Comparison of ENCODE assay signal across 13 cellular contexts in the genomic region with DNA sequence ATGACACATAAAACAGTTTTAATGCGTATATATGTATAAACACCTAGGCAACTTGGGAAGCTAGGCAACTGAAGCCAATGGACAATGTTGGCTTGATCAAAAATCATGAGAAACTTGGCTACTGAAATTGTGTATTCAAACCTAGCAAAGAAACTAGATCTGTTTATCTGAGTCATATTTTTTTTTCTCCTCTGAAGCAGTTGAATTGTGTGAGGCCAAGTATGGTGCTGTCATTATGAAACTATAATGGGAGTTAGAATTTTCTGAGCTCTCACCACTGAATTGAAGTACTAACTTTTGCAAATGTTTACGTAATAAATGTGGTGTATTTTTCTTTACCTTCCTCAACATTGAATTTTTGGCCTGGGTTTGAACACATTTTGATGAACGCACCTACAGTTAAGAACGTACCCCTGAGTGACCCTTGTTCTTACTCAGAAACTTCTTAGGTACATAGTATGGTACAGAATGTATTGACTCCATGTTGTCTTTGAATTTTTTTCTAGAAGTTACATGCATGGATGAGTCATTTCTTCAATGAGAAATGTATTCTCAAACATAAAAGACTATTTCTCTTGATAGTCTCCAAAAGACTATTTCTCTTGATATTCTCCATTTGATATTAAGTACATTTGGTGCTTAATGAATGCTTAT. TPM values are rescaled to one million over a fixed set of nuclear protein-coding genes. Genes with fewer than 3 reads are reported as not detected.
DNase-seq lines count a peak whose midpoint lies in the region; ATAC-seq and TF ChIP-seq lines count a peak whose summit lies in the region.
"Had no signal": no experiment of that assay in that cellular context is flagged by ENCODE, and none has a peak within 500 bp of the region (broad histone marks: within the 10 kb centered on the region; RNA-seq: fewer than 3 reads in every experiment).

No MANE protein-coding gene starts in this region.

- H2AFZ ChIP-seq in hepatocyte = no peak overlapping the region

- no peaks in the 10 kb centered on the region for H3K27me3 Mint-ChIP-seq in activated naive CD4-positive, alpha-beta T cell treated with anti-CD3 and anti-CD28 coated beads, Interleukin-2, amount 50 U/mL, for 24 hours

- H3K4me1 Mint-ChIP-seq in activated naive CD4-positive, alpha-beta T cell treated with anti-CD3 and anti-CD28 coated beads, Interleukin-2, amount 50 U/mL, for 24 hours = peaks cover 93% of the 10 kb centered on the region

- DNase-seq in activated naive CD4-positive, alpha-beta T cell (lab: John Stamatoyannopoulos, UW) = no peak
- DNase-seq in amniotic epithelial cell (ENCODE audit: low read depth) = peak; percentile 36
- DNase-seq in hepatocyte (ENCODE audit: low spot score) = no peak
- DNase-seq in SHP77 treated with DMSO at 0.1 percent for 48 hours (lab: John Stamatoyannopoulos, UW) = no peak
- no peak for DNase-seq in adrenal gland
- no peak for DNase-seq in caudate nucleus (lab: John Stamatoyannopoulos, UW)
- DNase-seq: left lung, NCI-H1694 treated with DMSO at 0.1 percent for 48 hours, RPMI8226 had no signal

- H3K36me3 ChIP-seq in hepatocyte (replicated peaks; ENCODE audit: insufficient read depth, low read depth) = no peaks in the 10 kb centered on the region
- no peaks in the 10 kb centered on the region for H3K36me3 ChIP-seq in adrenal gland (replicated peaks in 1 of 2)
- H3K36me3 ChIP-seq: left lung had no signal

- peaks cover 40% of the 10 kb centered on the region for H3K36me3 Mint-ChIP-seq in activated naive CD4-positive, alpha-beta T cell treated with anti-CD3 and anti-CD28 coated beads, Interleukin-2, amount 50 U/mL, for 24 hours

- TF ChIP-seq CTCF in hepatocyte (IDR thresholded peaks at IDR 0.05; ENCODE audit: poor library complexity) (no peak), adrenal gland (IDR thresholded peaks at IDR 0.05) (no peak)

- peaks cover 7% of the 10 kb centered on the region for H3K9me3 Mint-ChIP-seq in activated naive CD4-positive, alpha-beta T cell treated with anti-CD3 and anti-CD28 coated beads, Interleukin-2, amount 50 U/mL, for 24 hours

- H3K27ac Mint-ChIP-seq in activated naive CD4-positive, alpha-beta T cell treated with anti-CD3 and anti-CD28 coated beads, Interleukin-2, amount 50 U/mL, for 24 hours = peak overlapping the region; percentile 90

- no peak overlapping the region for H3K27ac ChIP-seq in hepatocyte
- no peak overlapping the region for H3K27ac ChIP-seq in adrenal gland
- H3K27ac ChIP-seq in caudate nucleus (ENCODE audit: low read depth, low read length) = no peak overlapping the region
- H3K27ac ChIP-seq: HL-60, left lung had no signal

- H3K4me3 Mint-ChIP-seq in activated naive CD4-positive, alpha-beta T cell treated with anti-CD3 and anti-CD28 coated beads, Interleukin-2, amount 50 U/mL, for 24 hours = peak overlapping the region; percentile 69

- H3K4me1 ChIP-seq in hepatocyte (ENCODE audit: insufficient read depth) (no peaks in the 10 kb centered on the region), adrenal gland (replicated peaks in 1 of 2) (no peaks in the 10 kb centered on the region)
- H3K4me1 ChIP-seq: left lung had no signal

- no peaks in the 10 kb centered on the region for H3K79me2 ChIP-seq in hepatocyte

- intact Hi-C loops in adrenal gland (cut with DNase I) = no loop called here

- peak; percentile 54 for ATAC-seq in HG03103 (IDR thresholded peaks at IDR 0.05; ENCODE audit: low read depth, unreplicated experiment)
- ATAC-seq: left lung had no signal

- H3K9me2 ChIP-seq in hepatocyte (replicated peaks; ENCODE audit: insufficient read depth) = no peaks in the 10 kb centered on the region

- TF ChIP-seq POLR2A in adrenal gland (IDR thresholded peaks at IDR 0.05) = no peak

- H3K27me3 ChIP-seq in hepatocyte = no peaks in the 10 kb centered on the region
- H3K27me3 ChIP-seq in adrenal gland = no peaks in the 10 kb centered on the region
- H3K27me3 ChIP-seq: left lung had no signal

- no peak overlapping the region for H3K4me2 ChIP-seq in hepatocyte

- 99% methylated on average over 4 of the region's 4 CpGs for WGBS in hepatocyte (ENCODE audit: low lambda C conversion rate, missing lambda C conversion rate)
- 89 to 96% (median 93%) methylated on average over 4 of the region's 4 CpGs for WGBS in adrenal gland, 4 donors

- H3K4me3 ChIP-seq in hepatocyte (no peak overlapping the region), adrenal gland (no peak overlapping the region)
- H3K4me3 ChIP-seq: left lung had no signal

- no peaks in the 10 kb centered on the region for H4K20me1 ChIP-seq in hepatocyte (ENCODE audit: insufficient read depth, poor library complexity, severe bottlenecking)

- no peaks in the 10 kb centered on the region for H3K9me3 ChIP-seq in hepatocyte (ENCODE audit: low read depth)
- no peaks in the 10 kb centered on the region for H3K9me3 ChIP-seq in adrenal gland (replicated peaks in 1 of 3)
- H3K9me3 ChIP-seq: left lung had no signal

RNA-seq across cellular contexts. Expression of gene CD28, which starts 23.8 kb away (rescaled TPM):
- total RNA-seq in hepatocyte (not detected in 2 replicates), adrenal gland (1 to 10 TPM in 1 of 8 donors, under 1 TPM in 6, not detected in 1; 0.14 to 1.4 (median 0.61) TPM)
- polyA plus RNA-seq in hepatocyte (not detected in 2 replicates), adrenal gland (under 1 TPM; 0.08 to 0.13 (median 0.09) TPM)
- polyA plus RNA-seq: BJ had no signal
